In the genomic region with DNA sequence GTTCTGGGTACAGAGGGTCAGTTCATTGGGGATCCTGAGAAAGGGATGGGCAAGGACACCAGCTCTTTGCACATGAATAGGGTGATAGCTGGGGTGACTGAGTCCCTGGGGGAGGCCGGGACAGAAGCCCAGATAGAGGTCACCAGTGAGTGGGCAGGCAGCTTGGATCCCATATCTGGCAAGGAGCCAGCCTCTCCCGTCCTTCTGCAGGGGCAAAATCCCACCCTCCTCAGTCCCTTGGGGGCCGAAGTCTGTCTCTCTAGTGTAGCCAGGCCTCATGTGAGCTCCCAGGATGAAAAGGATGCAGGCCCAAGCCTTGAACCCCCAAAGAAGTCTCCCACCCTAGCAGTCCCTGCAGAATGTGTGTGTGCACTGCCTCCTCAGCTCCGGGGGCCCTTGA, we compare ENCODE assay signal across 26 cellular contexts. TPM values are rescaled to one million over a fixed set of nuclear protein-coding genes. Genes with fewer than 3 reads are reported as not detected.
DNase-seq lines count a peak whose midpoint lies in the region; ATAC-seq, FAIRE-seq and TF ChIP-seq lines count a peak whose summit lies in the region.
"Had no signal": no experiment of that assay in that cellular context is flagged by ENCODE, and none has a peak within 500 bp of the region (broad histone marks: within the 10 kb centered on the region; RNA-seq: fewer than 3 reads in every experiment).

No MANE protein-coding gene starts in this region.

- H3K4me2 ChIP-seq in K562 (ENCODE audit: insufficient read depth, low read length), result no peak overlapping the region
- H3K4me2 ChIP-seq in osteoblast (ENCODE audit: insufficient read depth, low read length), result no peak overlapping the region
- H3K4me2 ChIP-seq: BLaER1 had no signal

- no peak overlapping the region for H3K4me3 Mint-ChIP-seq in activated T-helper 17 cell treated with anti-CD3 and anti-CD28 coated beads, Interleukin-2, amount 50 U/mL, for 72 hours
- H3K4me3 Mint-ChIP-seq in Calu3 (ENCODE audit: low read depth, unreplicated experiment) (no peak overlapping the region), endodermal cell (no peak overlapping the region)
- H3K4me3 Mint-ChIP-seq: CD14-positive monocyte; CD4-positive, CD25-positive, alpha-beta regulatory T cell; CD8-positive, alpha-beta memory T cell had no signal

- no peak overlapping the region for H2AFZ ChIP-seq in K562 (ENCODE audit: low read depth, low read length)
- no peak overlapping the region for H2AFZ ChIP-seq in osteoblast (ENCODE audit: low read length)

- no peak for FAIRE-seq in K562 (lab: Jason Lieb, UNC)
- FAIRE-seq: A204.1, D721Med, G401.6, GM12891, GM19239 had no signal

- peaks cover 17% of the 10 kb centered on the region for H3K36me3 Mint-ChIP-seq in activated T-helper 17 cell treated with anti-CD3 and anti-CD28 coated beads, Interleukin-2, amount 50 U/mL, for 72 hours (ENCODE audit: low read depth)
- H3K36me3 Mint-ChIP-seq in Calu3 (ENCODE audit: insufficient read depth, unreplicated experiment) (peaks cover 15% of the 10 kb centered on the region), endodermal cell (ENCODE audit: low read depth) (peaks cover 1% of the 10 kb centered on the region)

- H4K20me1 ChIP-seq in K562 (replicated peaks; ENCODE audit: control insufficient read depth, insufficient read depth, low read length) (no peaks in the 10 kb centered on the region), osteoblast (ENCODE audit: insufficient read depth, low read length) (no peaks in the 10 kb centered on the region)

- peaks cover 25% of the 10 kb centered on the region for H3K4me1 Mint-ChIP-seq in activated T-helper 17 cell treated with anti-CD3 and anti-CD28 coated beads, Interleukin-2, amount 50 U/mL, for 72 hours
- no peaks in the 10 kb centered on the region for H3K4me1 Mint-ChIP-seq in Calu3 (ENCODE audit: low read depth, unreplicated experiment)
- no peaks in the 10 kb centered on the region for H3K4me1 Mint-ChIP-seq in endodermal cell
- H3K4me1 Mint-ChIP-seq: CD14-positive monocyte had no signal

- H3K27me3 ChIP-seq in K562 (ENCODE audit: control insufficient read depth in 2 of 2, insufficient read depth in 2 of 2, low read length in 2 of 2), result no peaks in the 10 kb centered on the region
- H3K27me3 ChIP-seq in osteoblast (ENCODE audit: insufficient read depth, low read length), result no peaks in the 10 kb centered on the region
- no peaks in the 10 kb centered on the region for H3K27me3 ChIP-seq in endodermal cell (ENCODE audit: control insufficient read depth, insufficient read depth, low read length, poor library complexity, severe bottlenecking)
- H3K27me3 ChIP-seq: BE2C had no signal

- H3K36me3 ChIP-seq in K562 (ENCODE audit: control insufficient read depth, insufficient read depth, low read length), result no peaks in the 10 kb centered on the region
- no peaks in the 10 kb centered on the region for H3K36me3 ChIP-seq in osteoblast (ENCODE audit: insufficient read depth, low read length)
- H3K36me3 ChIP-seq in endodermal cell (ENCODE audit: control insufficient read depth, insufficient read depth, low read length), result no peaks in the 10 kb centered on the region
- H3K36me3 ChIP-seq: BE2C had no signal

- no peak for TF ChIP-seq EP300 in K562 (IDR thresholded peaks at IDR 0.05; ENCODE audit: low read length)

- no peaks in the 10 kb centered on the region for H3K9me1 ChIP-seq in K562 (ENCODE audit: control insufficient read depth, insufficient read depth, low read length)

- H3K9me3 ChIP-seq in K562 (replicated peaks; ENCODE audit: control insufficient read depth, insufficient read depth, low read depth, low read length), result no peaks in the 10 kb centered on the region
- H3K9me3 ChIP-seq in osteoblast (ENCODE audit: low read depth, low read length), result no peaks in the 10 kb centered on the region
- H3K9me3 ChIP-seq in endodermal cell (ENCODE audit: control insufficient read depth, low read length), result no peaks in the 10 kb centered on the region
- H3K9me3 ChIP-seq: BE2C, BLaER1 had no signal

- H3K9ac ChIP-seq in K562 (ENCODE audit: insufficient read depth in 1 of 2, low read depth in 2 of 2, low read length in 2 of 2) (no peak overlapping the region), endodermal cell (ENCODE audit: extremely low read depth, low read length, poor library complexity, severe bottlenecking) (no peak overlapping the region)
- H3K9ac ChIP-seq: BLaER1 had no signal

- no peaks in the 10 kb centered on the region for H3K79me2 ChIP-seq in K562 (ENCODE audit: control insufficient read depth, insufficient read depth, low read length)
- H3K79me2 ChIP-seq in osteoblast (ENCODE audit: insufficient read depth, low read length), result no peaks in the 10 kb centered on the region

- no peaks in the 10 kb centered on the region for H3K27me3 Mint-ChIP-seq in activated T-helper 17 cell treated with anti-CD3 and anti-CD28 coated beads, Interleukin-2, amount 50 U/mL, for 72 hours
- H3K27me3 Mint-ChIP-seq in Calu3 (ENCODE audit: unreplicated experiment), result peaks cover 5% of the 10 kb centered on the region
- no peaks in the 10 kb centered on the region for H3K27me3 Mint-ChIP-seq in endodermal cell (ENCODE audit: insufficient read depth)
- H3K27me3 Mint-ChIP-seq: CD4-positive, alpha-beta memory T cell; CD4-positive, CD25-positive, alpha-beta regulatory T cell had no signal

- BruUV-seq in K562 (replicated peaks; lab: Mats Ljungman, UMichigan), result no TSS peak
- BruUV-seq in Calu3 (replicated peaks; lab: Mats Ljungman, UMichigan), result no TSS peak

- in situ Hi-C loops in K562 (cut with MboI), result no loop called here

- WGBS in K562 (ENCODE audit: insufficient coverage, low coverage, missing lambda C conversion rate), result 12% methylated on average over 3 of the region's 4 CpGs
- WGBS in endodermal cell (ENCODE audit: insufficient coverage in 1 of 2, insufficient read length in 1 of 2), 2 experiments, result 95% methylated on average over 4 of the region's 4 CpGs; no CpG with 5 or more reads in 1 of the 2 experiments

- ATAC-seq in activated T-helper 17 cell treated with anti-CD3 and anti-CD28 coated beads, Interleukin-2, amount 50 U/mL, for 72 hours (replicated peaks), result no peak
- no peak for ATAC-seq in K562
- ATAC-seq in GM21723 (IDR thresholded peaks at IDR 0.05; ENCODE audit: unreplicated experiment), result no peak

- CTCF ChIA-PET in K562 (lab: Yijun Ruan, JAX; ENCODE audit: low intra/inter-chr PET ratio) (no interaction called here), Calu3 (lab: Charles Lee) (no interaction called here)

- TF ChIP-seq CTCF in K562 (IDR thresholded peaks at IDR 0.05 in 2 of 3, conservative IDR thresholded peaks at IDR 0.05 in 1 of 3; ENCODE audit: insufficient read depth in 2 of 3, low read depth in 1 of 3, low read length in 3 of 3) (no peak), osteoblast (IDR thresholded peaks at IDR 0.05; ENCODE audit: extremely low read depth, low read depth, low read length) (no peak), Calu3 (IDR thresholded peaks at IDR 0.05; ENCODE audit: unreplicated experiment) (no peak), endodermal cell (conservative IDR thresholded peaks at IDR 0.05) (no peak)

- DNase-seq in K562 (ENCODE audit: extremely low read depth in 1 of 4, low spot score in 3 of 4) (no peak), mesenteric fat pad (ENCODE audit: low spot score) (peak; percentile 65), osteoblast (ENCODE audit: insufficient read length, low spot score, missing footprints) (peak; percentile 42), Calu3 (no peak), endodermal cell (no peak)
- DNase-seq: 8988T; ACHN; BE2C; C1 segment of cervical spinal cord; CD4-positive, alpha-beta memory T cell; CD4-positive, CD25-positive, alpha-beta regulatory T cell; CD8-positive, alpha-beta memory T cell; COR-L47; DMS79 treated with DMSO at 0.1 percent for 48 hours; GF-D8 had no signal

- H3K27ac ChIP-seq in K562 (ENCODE audit: extremely low read depth, low read depth, low read length) (no peak overlapping the region), osteoblast (ENCODE audit: low read depth, low read length) (no peak overlapping the region), endodermal cell (ENCODE audit: low read depth, low read length) (no peak overlapping the region)
- H3K27ac ChIP-seq: BLaER1 had no signal

- H3K27ac Mint-ChIP-seq in activated T-helper 17 cell treated with anti-CD3 and anti-CD28 coated beads, Interleukin-2, amount 50 U/mL, for 72 hours, result peak overlapping the region; percentile 65
- no peak overlapping the region for H3K27ac Mint-ChIP-seq in Calu3 (ENCODE audit: unreplicated experiment)
- H3K27ac Mint-ChIP-seq in endodermal cell, result no peak overlapping the region
- H3K27ac Mint-ChIP-seq: CD14-positive monocyte; CD8-positive, alpha-beta memory T cell had no signal

- intact Hi-C loops in K562 (cut with micrococcal nuclease) (no loop called here), Calu3 (cut with micrococcal nuclease; ENCODE audit: unreplicated experiment) (no loop called here)

- peaks cover 3 to 15% of the 10 kb centered on the region in 2 experiments; a peak in 3 of 5 replicates for H3K4me1 ChIP-seq in K562 (replicated peaks in 1 of 2; ENCODE audit: control insufficient read depth in 2 of 2, insufficient read depth in 2 of 2, low read length in 2 of 2)
- no peaks in the 10 kb centered on the region for H3K4me1 ChIP-seq in osteoblast (ENCODE audit: insufficient read depth, low read length)
- no peaks in the 10 kb centered on the region for H3K4me1 ChIP-seq in endodermal cell (ENCODE audit: control insufficient read depth, insufficient read depth, low read length)
- H3K4me1 ChIP-seq: BLaER1 had no signal

- H3K4me3 ChIP-seq in K562, result no peak overlapping the region
- no peak overlapping the region for H3K4me3 ChIP-seq in osteoblast (ENCODE audit: insufficient read depth, low read length)
- H3K4me3 ChIP-seq in endodermal cell (ENCODE audit: low read length), result no peak overlapping the region
- H3K4me3 ChIP-seq: BLaER1 had no signal

- no peaks in the 10 kb centered on the region for H3K9me3 Mint-ChIP-seq in activated T-helper 17 cell treated with anti-CD3 and anti-CD28 coated beads, Interleukin-2, amount 50 U/mL, for 72 hours
- H3K9me3 Mint-ChIP-seq in Calu3 (ENCODE audit: low read depth, unreplicated experiment), result no peaks in the 10 kb centered on the region
- H3K9me3 Mint-ChIP-seq in endodermal cell, result peaks cover 46% of the 10 kb centered on the region
- H3K9me3 Mint-ChIP-seq: CD14-positive monocyte; CD4-positive, CD25-positive, alpha-beta regulatory T cell had no signal

- no peak for TF ChIP-seq POLR2A in K562 (conservative IDR thresholded peaks at IDR 0.05)

- POLR2A ChIA-PET in K562 (lab: Yijun Ruan, JAX), result no interaction called here

- TF ChIP-seq RAD21 in K562 (CRISPR knock-in tag; conservative IDR thresholded peaks at IDR 0.05 in 1 of 2, IDR thresholded peaks at IDR 0.05 in 1 of 2), result no peak

RNA-seq across cellular contexts. Expression of a gene that starts 16.9 kb away (rescaled TPM):
- total RNA-seq in activated T-helper 17 cell treated with anti-CD3 and anti-CD28 coated beads, Interleukin-2, amount 50 U/mL, for 72 hours, result not detected
- total RNA-seq in K562 (2011; cell fraction: chromatin; rRNA removed; ENCODE audit: low replicate concordance), result 1.3 TPM in 1 of 2 replicates, not detected in the other
- 2.3 TPM in 1 of 2 replicates, not detected in the other for total RNA-seq in K562 (2011; cell fraction: nucleolus; rRNA removed)
- total RNA-seq in K562 (2011; cell fraction: nucleoplasm; rRNA removed), result 5.6 TPM in 1 of 2 replicates, not detected in the other
- total RNA-seq in K562 (2014; rRNA removed) (0.33 TPM in 1 of 2 replicates, not detected in the other), K562 (2014; rRNA removed; fragmentation: Illumina TruSeq; extraction: Trizol) (0.93 and 0.95 TPM in 2 replicates), K562 (2015; rRNA removed; fragmentation: Illumina TruSeq; extraction: Trizol) (not detected in 2 replicates), K562 (2021) (0.80 and 1.3 TPM in 2 replicates), mesenteric fat pad (not detected), osteoblast (not detected in 2 replicates), Calu3 (2022) (not detected in 2 replicates), endodermal cell (not detected)
- polyA plus RNA-seq in K562 (2011; rRNA removed) (0.70 and 3.1 TPM in 2 replicates), K562 (2014; fragmentation: Illumina TruSeq; extraction: Trizol) (not detected in 2 replicates), K562 (2014; fragmentation: Nextera tagmentation; extraction: Ambion mirVana) (under 1 TPM; 0.96 TPM), K562 (2014; rRNA removed) (0.36 TPM in 1 of 2 replicates, not detected in the other)
- 0.31 and 1.4 TPM in 2 replicates for polyA plus RNA-seq in K562 (2011; cell fraction: cytosol; rRNA removed)
- 3.3 and 3.6 TPM in 2 replicates for polyA plus RNA-seq in K562 (2011; cell fraction: nucleus; rRNA removed)
- 25.5 and 33.9 TPM in 2 replicates for polyA plus RNA-seq in K562 (2012)
- polyA minus RNA-seq in K562 (2011; rRNA and poly(A)+ RNA removed), result 5.6 and 14.6 TPM in 2 replicates
- not detected in 2 replicates for polyA minus RNA-seq in K562 (2011; cell fraction: cytosol; rRNA and poly(A)+ RNA removed)
- not detected in 2 replicates for polyA minus RNA-seq in K562 (2011; cell fraction: nucleus; rRNA and poly(A)+ RNA removed)
- not detected for polyA plus RNA-seq in endodermal cell (2013, experiment 1 of 2)
- polyA plus RNA-seq in endodermal cell (2013, experiment 2 of 2), result not detected
- total RNA-seq: A673; CD4-positive, alpha-beta memory T cell; CD4-positive, CD25-positive, alpha-beta regulatory T cell; CD8-positive, alpha-beta memory T cell had no signal
- polyA plus RNA-seq: AG04450; CD14-positive monocyte; CD4-positive, alpha-beta memory T cell; CD4-positive, CD25-positive, alpha-beta regulatory T cell; CD8-positive, alpha-beta memory T cell had no signal

RNA-seq across cellular contexts. Expression of a gene that starts 17.0 kb away (rescaled TPM):
- total RNA-seq in activated T-helper 17 cell treated with anti-CD3 and anti-CD28 coated beads, Interleukin-2, amount 50 U/mL, for 72 hours, result 1 to 10 TPM; 6.6 to 8.8 TPM
- 1.2 and 2.2 TPM in 2 replicates for total RNA-seq in K562 (2011; cell fraction: chromatin; rRNA removed; ENCODE audit: low replicate concordance)
- 2.7 and 5.1 TPM in 2 replicates for total RNA-seq in K562 (2011; cell fraction: nucleolus; rRNA removed)
- 0.88 and 1.1 TPM in 2 replicates for total RNA-seq in K562 (2011; cell fraction: nucleoplasm; rRNA removed)
- 0.54 and 0.69 TPM in 2 replicates for total RNA-seq in K562 (2014; rRNA removed)
- 0.06 and 0.18 TPM in 2 replicates for total RNA-seq in K562 (2014; rRNA removed; fragmentation: Illumina TruSeq; extraction: Trizol)
- total RNA-seq in K562 (2015; rRNA removed; fragmentation: Illumina TruSeq; extraction: Trizol), result 0.57 and 0.91 TPM in 2 replicates
- total RNA-seq in K562 (2021), result 0.81 and 0.86 TPM in 2 replicates
- 0.32 and 0.61 TPM in 2 replicates for polyA plus RNA-seq in K562 (2011; rRNA removed)
- 0.38 and 0.52 TPM in 2 replicates for polyA plus RNA-seq in K562 (2011; cell fraction: cytosol; rRNA removed)
- 1.6 and 2.2 TPM in 2 replicates for polyA plus RNA-seq in K562 (2011; cell fraction: nucleus; rRNA removed)
- 0.39 and 1.00 TPM in 2 replicates for polyA plus RNA-seq in K562 (2012)
- 0.16 and 0.32 TPM in 2 replicates for polyA plus RNA-seq in K562 (2014; fragmentation: Illumina TruSeq; extraction: Trizol)
- polyA plus RNA-seq in K562 (2014; fragmentation: Nextera tagmentation; extraction: Ambion mirVana), result under 1 TPM in 1 of 2 experiments, not detected in 1; 0.03 TPM
- polyA plus RNA-seq in K562 (2014; rRNA removed), result 0.56 and 1.1 TPM in 2 replicates
- polyA minus RNA-seq in K562 (2011; rRNA and poly(A)+ RNA removed), result 0.18 and 0.36 TPM in 2 replicates
- polyA minus RNA-seq in K562 (2011; cell fraction: cytosol; rRNA and poly(A)+ RNA removed), result not detected in 2 replicates
- 3.0 and 3.4 TPM in 2 replicates for polyA minus RNA-seq in K562 (2011; cell fraction: nucleus; rRNA and poly(A)+ RNA removed)
- total RNA-seq in mesenteric fat pad, result 2.2 TPM
- 3.2 and 4.0 TPM in 2 replicates for total RNA-seq in osteoblast
- 14.7 and 18.8 TPM in 2 replicates for total RNA-seq in Calu3 (2022)
- total RNA-seq in endodermal cell, result 10 to 100 TPM in 1 of 2 donors, 1 to 10 TPM in 1; 6.9 to 16.6 TPM
- 8.7 TPM for polyA plus RNA-seq in endodermal cell (2013, experiment 1 of 2)
- polyA plus RNA-seq in endodermal cell (2013, experiment 2 of 2), result 12.0 TPM

RNA-seq across cellular contexts. Expression of a gene that starts 22.1 kb away (rescaled TPM):
- 100 to 1,000 TPM in 1 of 2 donors, 10 to 100 TPM in 1; 80.4 to 109 TPM for total RNA-seq in activated T-helper 17 cell treated with anti-CD3 and anti-CD28 coated beads, Interleukin-2, amount 50 U/mL, for 72 hours
- 0.19 TPM in 1 of 2 replicates, not detected in the other for total RNA-seq in K562 (2011; cell fraction: chromatin; rRNA removed; ENCODE audit: low replicate concordance)
- total RNA-seq in K562 (2011; cell fraction: nucleolus; rRNA removed), result 0.26 and 0.33 TPM in 2 replicates
- 0.31 TPM in 1 of 2 replicates, not detected in the other for total RNA-seq in K562 (2011; cell fraction: nucleoplasm; rRNA removed)
- total RNA-seq in K562 (2014; rRNA removed), result not detected in 2 replicates
- 0.07 TPM in 1 of 2 replicates, not detected in the other for total RNA-seq in K562 (2014; rRNA removed; fragmentation: Illumina TruSeq; extraction: Trizol)
- total RNA-seq in K562 (2015; rRNA removed; fragmentation: Illumina TruSeq; extraction: Trizol), result 0.08 TPM in 1 of 2 replicates, not detected in the other
- 0.16 and 0.24 TPM in 2 replicates for total RNA-seq in K562 (2021)
- 0.07 and 0.12 TPM in 2 replicates for polyA plus RNA-seq in K562 (2011; rRNA removed)
- 0.18 and 0.22 TPM in 2 replicates for polyA plus RNA-seq in K562 (2011; cell fraction: cytosol; rRNA removed)
- 0.20 and 0.24 TPM in 2 replicates for polyA plus RNA-seq in K562 (2011; cell fraction: nucleus; rRNA removed)
- 0.30 and 0.40 TPM in 2 replicates for polyA plus RNA-seq in K562 (2012)
- 0.13 and 0.29 TPM in 2 replicates for polyA plus RNA-seq in K562 (2014; fragmentation: Illumina TruSeq; extraction: Trizol)
- polyA plus RNA-seq in K562 (2014; fragmentation: Nextera tagmentation; extraction: Ambion mirVana), result under 1 TPM in 1 of 2 experiments, not detected in 1; 0.04 TPM
- polyA plus RNA-seq in K562 (2014; rRNA removed), result not detected in 2 replicates
- polyA minus RNA-seq in K562 (2011; rRNA and poly(A)+ RNA removed), result 0.14 TPM in 1 of 2 replicates, not detected in the other
- polyA minus RNA-seq in K562 (2011; cell fraction: cytosol; rRNA and poly(A)+ RNA removed), result not detected in 2 replicates
- polyA minus RNA-seq in K562 (2011; cell fraction: nucleus; rRNA and poly(A)+ RNA removed), result not detected in 2 replicates
- total RNA-seq in mesenteric fat pad, result not detected
- total RNA-seq in osteoblast, result not detected in 2 replicates
- 0.26 TPM in 1 of 2 replicates, not detected in the other for total RNA-seq in Calu3 (2022)
- total RNA-seq in endodermal cell, result under 1 TPM; 0.53 to 0.77 TPM
- polyA plus RNA-seq in endodermal cell (2013, experiment 1 of 2), result 0.25 TPM
- polyA plus RNA-seq in endodermal cell (2013, experiment 2 of 2), result 0.21 TPM
- total RNA-seq: A673 had no signal

RNA-seq across cellular contexts. Expression of a gene that starts 35.3 kb away (rescaled TPM):
- total RNA-seq in activated T-helper 17 cell treated with anti-CD3 and anti-CD28 coated beads, Interleukin-2, amount 50 U/mL, for 72 hours, result not detected
- total RNA-seq in K562 (2011; cell fraction: chromatin; rRNA removed; ENCODE audit: low replicate concordance), result not detected in 2 replicates
- not detected in 2 replicates for total RNA-seq in K562 (2011; cell fraction: nucleolus; rRNA removed)
- not detected in 2 replicates for total RNA-seq in K562 (2011; cell fraction: nucleoplasm; rRNA removed)
- total RNA-seq in K562 (2014; rRNA removed) (4.2 TPM in 1 of 2 replicates, not detected in the other), K562 (2014; rRNA removed; fragmentation: Illumina TruSeq; extraction: Trizol) (2.7 TPM in 1 of 2 replicates, not detected in the other), K562 (2015; rRNA removed; fragmentation: Illumina TruSeq; extraction: Trizol) (0.75 TPM in 1 of 2 replicates, not detected in the other), K562 (2021) (not detected in 2 replicates), mesenteric fat pad (not detected), osteoblast (not detected in 2 replicates), Calu3 (2022) (not detected in 2 replicates), endodermal cell (not detected)
- polyA plus RNA-seq in K562 (2011; rRNA removed) (0.24 and 0.57 TPM in 2 replicates), K562 (2014; fragmentation: Illumina TruSeq; extraction: Trizol) (not detected in 2 replicates), K562 (2014; fragmentation: Nextera tagmentation; extraction: Ambion mirVana) (under 1 TPM; 0.72 to 0.84 TPM), K562 (2014; rRNA removed) (0.20 TPM in 1 of 2 replicates, not detected in the other)
- polyA plus RNA-seq in K562 (2011; cell fraction: cytosol; rRNA removed), result not detected in 2 replicates
- not detected in 2 replicates for polyA plus RNA-seq in K562 (2011; cell fraction: nucleus; rRNA removed)
- 3.5 TPM in 1 of 2 replicates, not detected in the other for polyA plus RNA-seq in K562 (2012)
- polyA minus RNA-seq in K562 (2011; rRNA and poly(A)+ RNA removed), result 1.6 and 1.8 TPM in 2 replicates
- polyA minus RNA-seq in K562 (2011; cell fraction: cytosol; rRNA and poly(A)+ RNA removed), result not detected in 2 replicates
- not detected in 2 replicates for polyA minus RNA-seq in K562 (2011; cell fraction: nucleus; rRNA and poly(A)+ RNA removed)
- polyA plus RNA-seq in endodermal cell (2013, experiment 1 of 2), result not detected
- polyA plus RNA-seq in endodermal cell (2013, experiment 2 of 2), result not detected
- total RNA-seq: A673; CD4-positive, alpha-beta memory T cell; CD4-positive, CD25-positive, alpha-beta regulatory T cell; CD8-positive, alpha-beta memory T cell had no signal
- polyA plus RNA-seq: AG04450; CD14-positive monocyte; CD4-positive, alpha-beta memory T cell; CD4-positive, CD25-positive, alpha-beta regulatory T cell; CD8-positive, alpha-beta memory T cell had no signal

RNA-seq across cellular contexts. Expression of a gene that starts 44.8 kb away (rescaled TPM):
- total RNA-seq in activated T-helper 17 cell treated with anti-CD3 and anti-CD28 coated beads, Interleukin-2, amount 50 U/mL, for 72 hours, result not detected
- total RNA-seq in K562 (2011; cell fraction: chromatin; rRNA removed; ENCODE audit: low replicate concordance), result 3.8 and 6.8 TPM in 2 replicates
- total RNA-seq in K562 (2011; cell fraction: nucleolus; rRNA removed), result 8.2 and 13.0 TPM in 2 replicates
- 10.2 and 13.9 TPM in 2 replicates for total RNA-seq in K562 (2011; cell fraction: nucleoplasm; rRNA removed)
- total RNA-seq in K562 (2014; rRNA removed) (300 and 506 TPM in 2 replicates), K562 (2014; rRNA removed; fragmentation: Illumina TruSeq; extraction: Trizol) (88.3 and 128 TPM in 2 replicates), K562 (2015; rRNA removed; fragmentation: Illumina TruSeq; extraction: Trizol) (98.4 and 105 TPM in 2 replicates), K562 (2021) (77.6 and 79.1 TPM in 2 replicates), mesenteric fat pad (not detected), osteoblast (not detected in 2 replicates), Calu3 (2022) (not detected in 2 replicates), endodermal cell (not detected)
- polyA plus RNA-seq in K562 (2011; rRNA removed) (63.6 and 154 TPM in 2 replicates), K562 (2014; fragmentation: Illumina TruSeq; extraction: Trizol) (31.6 and 41.1 TPM in 2 replicates), K562 (2014; fragmentation: Nextera tagmentation; extraction: Ambion mirVana) (100 to 1,000 TPM; 460 to 493 TPM), K562 (2014; rRNA removed) (224 and 284 TPM in 2 replicates)
- polyA plus RNA-seq in K562 (2011; cell fraction: cytosol; rRNA removed), result 21.4 and 37.2 TPM in 2 replicates
- polyA plus RNA-seq in K562 (2011; cell fraction: nucleus; rRNA removed), result 16.2 and 16.4 TPM in 2 replicates
- polyA plus RNA-seq in K562 (2012), result 157 and 267 TPM in 2 replicates
- polyA minus RNA-seq in K562 (2011; rRNA and poly(A)+ RNA removed), result 57.5 and 90.8 TPM in 2 replicates
- 13.7 and 14.9 TPM in 2 replicates for polyA minus RNA-seq in K562 (2011; cell fraction: cytosol; rRNA and poly(A)+ RNA removed)
- polyA minus RNA-seq in K562 (2011; cell fraction: nucleus; rRNA and poly(A)+ RNA removed), result 3.0 and 3.4 TPM in 2 replicates
- not detected for polyA plus RNA-seq in endodermal cell (2013, experiment 1 of 2)
- polyA plus RNA-seq in endodermal cell (2013, experiment 2 of 2), result not detected
- total RNA-seq: A673; CD4-positive, alpha-beta memory T cell; CD4-positive, CD25-positive, alpha-beta regulatory T cell; CD8-positive, alpha-beta memory T cell had no signal
- polyA plus RNA-seq: AG04450; CD14-positive monocyte; CD4-positive, alpha-beta memory T cell; CD4-positive, CD25-positive, alpha-beta regulatory T cell; CD8-positive, alpha-beta memory T cell had no signal

Comparison
In these comparisons a context has a peak if more than half of its experiments do, and no peak if none do; other contexts are left out.
1. DNase-seq: peak in mesenteric fat pad (single experiment) and osteoblast (single experiment); none in K562 (0 of 4), Calu3 (single experiment) and endodermal cell (single experiment).
2. RNA of a gene that starts 22.1 kb away (total RNA-seq): 80.4 to 109 TPM in activated T-helper 17 cell treated with anti-CD3 and anti-CD28 coated beads, Interleukin-2, amount 50 U/mL, for 72 hours; 0.53 to 0.77 TPM in endodermal cell, 0.26 TPM in Calu3, 0.07 to 0.33 TPM in K562, not detected in mesenteric fat pad (single experiment) and not detected in osteoblast; every median in the first group is over 10 times any median in the second.